ENCODE assay signal across 1 cellular context in the genomic region with DNA sequence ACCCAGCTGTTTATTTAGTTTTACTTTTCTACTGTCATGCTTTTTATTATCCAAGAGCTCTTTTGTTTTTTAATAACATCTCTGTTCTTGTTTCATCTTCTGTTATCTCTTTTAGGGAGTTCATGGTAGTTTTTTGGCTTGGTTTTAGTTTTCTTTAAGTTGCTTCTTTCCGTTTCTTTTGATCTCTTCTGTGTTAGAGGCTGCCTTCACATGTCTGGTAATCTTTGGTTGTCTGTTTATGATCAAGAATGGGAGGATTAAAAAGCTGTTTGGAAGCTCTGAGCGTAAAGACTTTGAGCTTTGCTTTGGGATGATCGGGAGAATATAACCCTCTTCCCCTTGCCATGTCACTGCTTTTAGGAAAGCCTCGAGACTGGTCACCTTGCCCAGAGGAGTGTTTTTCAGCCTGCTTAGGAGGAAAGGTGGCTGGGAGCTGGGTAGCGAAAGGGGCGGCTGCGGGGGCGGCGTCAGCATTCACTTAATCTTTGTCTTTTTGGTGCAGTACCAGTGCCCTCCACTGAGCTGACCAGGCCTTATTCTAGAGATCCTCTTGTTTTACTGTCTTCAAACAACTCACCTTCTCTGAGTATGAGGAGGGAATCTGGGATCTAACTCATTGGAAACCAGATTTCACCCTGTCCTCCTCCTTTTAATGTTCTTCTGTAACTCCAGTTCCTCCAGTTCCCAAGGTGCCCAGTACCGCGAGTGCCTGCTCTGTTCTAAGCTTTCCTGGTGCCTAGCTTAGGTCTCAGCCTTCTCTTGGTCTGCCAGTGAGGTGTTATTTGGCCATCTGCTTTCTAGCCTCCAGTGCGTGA.
TF ChIP-seq lines count a peak whose summit lies in the region.

No MANE protein-coding gene starts in this region.

TF ChIP-seq in K562, 482 proteins besides CTCF, POLR2A, EP300 and RAD21 (continues in another document):
- no peak for TF ChIP-seq BACH1 (tag; IDR thresholded peaks at IDR 0.05)
- no peak for TF ChIP-seq TAF7 (tag; IDR thresholded peaks at IDR 0.05)
- TF ChIP-seq ZNF668 (CRISPR knock-in tag; IDR thresholded peaks at IDR 0.05), result no peak
- TF ChIP-seq TOE1 (IDR thresholded peaks at IDR 0.05; ENCODE audit: borderline replicate concordance), result no peak
- TF ChIP-seq TOE1 (CRISPR knock-in tag; IDR thresholded peaks at IDR 0.05; ENCODE audit: borderline replicate concordance, low read depth), result no peak
- TF ChIP-seq ZNF140 (CRISPR knock-in tag; IDR thresholded peaks at IDR 0.05), result no peak
- TF ChIP-seq CHD4 (IDR thresholded peaks at IDR 0.05; ENCODE audit: insufficient read depth, insufficient replicate concordance, low read depth, low read length, poor library complexity, severe bottlenecking), result no peak
- TF ChIP-seq ZNF3 (CRISPR knock-in tag; IDR thresholded peaks at IDR 0.05), result peak; percentile 24; the same call in 1 of the 2 replicates
- no peak for TF ChIP-seq ZNF224 (CRISPR knock-in tag; IDR thresholded peaks at IDR 0.05)
- TF ChIP-seq NR3C1 (CRISPR knock-in tag; IDR thresholded peaks at IDR 0.05), result no peak
- TF ChIP-seq NRF1 (conservative IDR thresholded peaks at IDR 0.05 in 1 of 2, IDR thresholded peaks at IDR 0.05 in 1 of 2), result 0 out of 4 replicates have a peak, but pooled peaks of 1 of the 2 experiments have one; percentile 27
- TF ChIP-seq ZC3H8 (IDR thresholded peaks at IDR 0.05), result no peak
- TF ChIP-seq ZNF609 (CRISPR knock-in tag; IDR thresholded peaks at IDR 0.05; ENCODE audit: borderline replicate concordance), result no peak
- TF ChIP-seq SOX6 (IDR thresholded peaks at IDR 0.05), result no peak
- TF ChIP-seq SP1 (CRISPR knock-in tag; IDR thresholded peaks at IDR 0.05), result no peak
- TF ChIP-seq EWSR1 (IDR thresholded peaks at IDR 0.05; ENCODE audit: borderline replicate concordance, low read depth, partially characterized antibody), result no peak
- TF ChIP-seq ARNT (IDR thresholded peaks at IDR 0.05), result no peak
- TF ChIP-seq SPI1 (IDR thresholded peaks at IDR 0.05; ENCODE audit: borderline replicate concordance, low read depth, low read length), result no peak
- TF ChIP-seq ZNF780A (CRISPR knock-in tag; IDR thresholded peaks at IDR 0.05), result no peak
- TF ChIP-seq SETDB1 (IDR thresholded peaks at IDR 0.05; ENCODE audit: low read length), result no peak
- TF ChIP-seq, protein P1, sequence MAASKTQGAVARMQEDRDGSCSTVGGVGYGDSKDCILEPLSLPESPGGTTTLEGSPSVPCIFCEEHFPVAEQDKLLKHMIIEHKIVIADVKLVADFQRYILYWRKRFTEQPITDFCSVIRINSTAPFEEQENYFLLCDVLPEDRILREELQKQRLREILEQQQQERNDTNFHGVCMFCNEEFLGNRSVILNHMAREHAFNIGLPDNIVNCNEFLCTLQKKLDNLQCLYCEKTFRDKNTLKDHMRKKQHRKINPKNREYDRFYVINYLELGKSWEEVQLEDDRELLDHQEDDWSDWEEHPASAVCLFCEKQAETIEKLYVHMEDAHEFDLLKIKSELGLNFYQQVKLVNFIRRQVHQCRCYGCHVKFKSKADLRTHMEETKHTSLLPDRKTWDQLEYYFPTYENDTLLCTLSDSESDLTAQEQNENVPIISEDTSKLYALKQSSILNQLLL (CRISPR knock-in tag; IDR thresholded peaks at IDR 0.05; ENCODE audit: borderline replicate concordance), result no peak
- TF ChIP-seq IRF2 (CRISPR knock-in tag; IDR thresholded peaks at IDR 0.05), result no peak
- no peak for TF ChIP-seq EZH2 (IDR thresholded peaks at IDR 0.05; ENCODE audit: borderline replicate concordance, low read depth, low read length)
- TF ChIP-seq, protein P2, sequence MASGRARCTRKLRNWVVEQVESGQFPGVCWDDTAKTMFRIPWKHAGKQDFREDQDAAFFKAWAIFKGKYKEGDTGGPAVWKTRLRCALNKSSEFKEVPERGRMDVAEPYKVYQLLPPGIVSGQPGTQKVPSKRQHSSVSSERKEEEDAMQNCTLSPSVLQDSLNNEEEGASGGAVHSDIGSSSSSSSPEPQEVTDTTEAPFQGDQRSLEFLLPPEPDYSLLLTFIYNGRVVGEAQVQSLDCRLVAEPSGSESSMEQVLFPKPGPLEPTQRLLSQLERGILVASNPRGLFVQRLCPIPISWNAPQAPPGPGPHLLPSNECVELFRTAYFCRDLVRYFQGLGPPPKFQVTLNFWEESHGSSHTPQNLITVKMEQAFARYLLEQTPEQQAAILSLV (tag; IDR thresholded peaks at IDR 0.05), result 0 out of 2 replicates have a peak, but pooled peaks have one; percentile 19
- TF ChIP-seq NCOA1 (IDR thresholded peaks at IDR 0.05; ENCODE audit: low read depth), result no peak
- TF ChIP-seq MED1 (CRISPR knock-in tag; IDR thresholded peaks at IDR 0.05; ENCODE audit: borderline replicate concordance), result no peak
- no peak for TF ChIP-seq DNMT1 (IDR thresholded peaks at IDR 0.05)
- TF ChIP-seq ATF3 (IDR thresholded peaks at IDR 0.05), result no peak
- no peak for TF ChIP-seq ATF3 (CRISPR knock-in tag; conservative IDR thresholded peaks at IDR 0.05)
- no peak for TF ChIP-seq ATF4 (CRISPR knock-in tag; IDR thresholded peaks at IDR 0.05)
- TF ChIP-seq, protein P3, sequence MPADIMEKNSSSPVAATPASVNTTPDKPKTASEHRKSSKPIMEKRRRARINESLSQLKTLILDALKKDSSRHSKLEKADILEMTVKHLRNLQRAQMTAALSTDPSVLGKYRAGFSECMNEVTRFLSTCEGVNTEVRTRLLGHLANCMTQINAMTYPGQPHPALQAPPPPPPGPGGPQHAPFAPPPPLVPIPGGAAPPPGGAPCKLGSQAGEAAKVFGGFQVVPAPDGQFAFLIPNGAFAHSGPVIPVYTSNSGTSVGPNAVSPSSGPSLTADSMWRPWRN (IDR thresholded peaks at IDR 0.05; ENCODE audit: low read depth), result no peak
- TF ChIP-seq NFXL1 (CRISPR knock-in tag; IDR thresholded peaks at IDR 0.05), result no peak
- TF ChIP-seq MAFF (IDR thresholded peaks at IDR 0.05; ENCODE audit: low read length), result no peak
- no peak for TF ChIP-seq MAX (CRISPR knock-in tag; IDR thresholded peaks at IDR 0.05)
- peak in 1 of 2 experiments; percentile 55; a peak in 1 of 4 replicates for TF ChIP-seq MAZ (CRISPR knock-in tag; conservative IDR thresholded peaks at IDR 0.05 in 1 of 2, IDR thresholded peaks at IDR 0.05 in 1 of 2)
- TF ChIP-seq, protein P4, sequence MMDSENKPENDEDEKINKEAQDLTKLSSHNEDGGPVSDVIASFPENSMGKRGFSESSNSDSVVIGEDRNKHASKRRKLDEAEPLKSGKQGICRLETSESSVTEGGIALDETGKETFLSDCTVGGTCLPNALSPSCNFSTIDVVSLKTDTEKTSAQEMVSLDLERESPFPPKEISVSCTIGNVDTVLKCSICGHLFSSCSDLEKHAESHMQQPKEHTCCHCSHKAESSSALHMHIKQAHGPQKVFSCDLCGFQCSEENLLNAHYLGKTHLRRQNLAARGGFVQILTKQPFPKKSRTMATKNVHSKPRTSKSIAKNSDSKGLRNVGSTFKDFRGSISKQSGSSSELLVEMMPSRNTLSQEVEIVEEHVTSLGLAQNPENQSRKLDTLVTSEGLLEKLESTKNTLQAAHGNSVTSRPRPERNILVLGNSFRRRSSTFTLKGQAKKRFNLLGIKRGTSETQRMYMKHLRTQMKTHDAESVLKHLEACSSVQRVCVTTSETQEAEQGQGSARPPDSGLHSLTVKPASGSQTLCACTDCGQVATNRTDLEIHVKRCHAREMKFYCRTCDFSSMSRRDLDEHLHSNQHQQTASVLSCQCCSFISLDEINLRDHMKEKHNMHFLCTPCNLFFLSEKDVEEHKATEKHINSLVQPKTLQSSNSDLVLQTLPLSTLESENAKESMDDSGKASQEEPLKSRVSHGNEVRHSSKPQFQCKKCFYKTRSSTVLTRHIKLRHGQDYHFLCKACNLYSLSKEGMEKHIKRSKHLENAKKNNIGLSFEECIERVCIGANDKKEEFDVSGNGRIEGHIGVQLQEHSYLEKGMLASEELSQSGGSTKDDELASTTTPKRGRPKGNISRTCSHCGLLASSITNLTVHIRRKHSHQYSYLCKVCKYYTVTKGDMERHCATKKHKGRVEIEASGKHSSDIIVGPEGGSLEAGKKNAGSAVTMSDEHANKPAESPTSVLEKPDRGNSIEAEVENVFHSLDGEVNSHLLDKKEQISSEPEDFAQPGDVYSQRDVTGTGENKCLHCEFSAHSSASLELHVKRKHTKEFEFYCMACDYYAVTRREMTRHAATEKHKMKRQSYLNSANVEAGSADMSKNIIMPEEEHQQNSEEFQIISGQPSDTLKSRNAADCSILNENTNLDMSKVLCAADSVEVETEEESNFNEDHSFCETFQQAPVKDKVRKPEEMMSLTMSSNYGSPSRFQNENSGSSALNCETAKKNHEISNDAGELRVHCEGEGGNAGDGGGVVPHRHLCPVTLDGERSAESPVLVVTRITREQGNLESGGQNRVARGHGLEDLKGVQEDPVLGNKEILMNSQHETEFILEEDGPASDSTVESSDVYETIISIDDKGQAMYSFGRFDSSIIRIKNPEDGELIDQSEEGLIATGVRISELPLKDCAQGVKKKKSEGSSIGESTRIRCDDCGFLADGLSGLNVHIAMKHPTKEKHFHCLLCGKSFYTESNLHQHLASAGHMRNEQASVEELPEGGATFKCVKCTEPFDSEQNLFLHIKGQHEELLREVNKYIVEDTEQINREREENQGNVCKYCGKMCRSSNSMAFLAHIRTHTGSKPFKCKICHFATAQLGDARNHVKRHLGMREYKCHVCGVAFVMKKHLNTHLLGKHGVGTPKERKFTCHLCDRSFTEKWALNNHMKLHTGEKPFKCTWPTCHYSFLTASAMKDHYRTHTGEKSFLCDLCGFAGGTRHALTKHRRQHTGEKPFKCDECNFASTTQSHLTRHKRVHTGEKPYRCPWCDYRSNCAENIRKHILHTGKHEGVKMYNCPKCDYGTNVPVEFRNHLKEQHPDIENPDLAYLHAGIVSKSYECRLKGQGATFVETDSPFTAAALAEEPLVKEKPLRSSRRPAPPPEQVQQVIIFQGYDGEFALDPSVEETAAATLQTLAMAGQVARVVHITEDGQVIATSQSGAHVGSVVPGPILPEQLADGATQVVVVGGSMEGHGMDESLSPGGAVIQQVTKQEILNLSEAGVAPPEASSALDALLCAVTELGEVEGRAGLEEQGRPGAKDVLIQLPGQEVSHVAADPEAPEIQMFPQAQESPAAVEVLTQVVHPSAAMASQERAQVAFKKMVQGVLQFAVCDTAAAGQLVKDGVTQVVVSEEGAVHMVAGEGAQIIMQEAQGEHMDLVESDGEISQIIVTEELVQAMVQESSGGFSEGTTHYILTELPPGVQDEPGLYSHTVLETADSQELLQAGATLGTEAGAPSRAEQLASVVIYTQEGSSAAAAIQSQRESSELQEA (IDR thresholded peaks at IDR 0.05; ENCODE audit: low read depth), result no peak
- no peak for TF ChIP-seq POLR2B (IDR thresholded peaks at IDR 0.05; ENCODE audit: low read depth, partially characterized antibody)
- TF ChIP-seq ZNF282 (CRISPR knock-in tag; IDR thresholded peaks at IDR 0.05), result no peak
- no peak for TF ChIP-seq MIER1 (IDR thresholded peaks at IDR 0.05; ENCODE audit: low read depth)
- TF ChIP-seq YBX1 (IDR thresholded peaks at IDR 0.05), result no peak
- no peak for TF ChIP-seq ZNF740 (CRISPR knock-in tag; IDR thresholded peaks at IDR 0.05)
- no peak for TF ChIP-seq ZNF740 (tag; IDR thresholded peaks at IDR 0.05)
- no peak for TF ChIP-seq ELF4 (CRISPR knock-in tag; IDR thresholded peaks at IDR 0.05)
